Comparison of ENCODE assay signal across 26 cellular contexts in genomic region chr9:128360826-128361225, GRCh38. TPM values are rescaled to one million over a fixed set of nuclear protein-coding genes. Genes with fewer than 3 reads are reported as not detected.
A peak's percentile ranks its signal among the peaks of the same experiment; 100 is the strongest.
DNase-seq lines count a peak whose midpoint lies in the region; ATAC-seq, FAIRE-seq and TF ChIP-seq lines count a peak whose summit lies in the region.
"Had no signal": no experiment of that assay in that cellular context is flagged by ENCODE, and none has a peak within 500 bp of the region (broad histone marks: within the 10 kb centered on the region; RNA-seq: fewer than 3 reads in every experiment).

No MANE protein-coding gene starts in this region.

- H3K4me2 ChIP-seq in OCI-LY7 (ENCODE audit: low read length) (no peak overlapping the region), K562 (ENCODE audit: insufficient read depth, low read length) (no peak overlapping the region), mesenchymal stem cell (ENCODE audit: low read length, poor library complexity, severe bottlenecking) (no peak overlapping the region)

- H3K9ac ChIP-seq in K562 (ENCODE audit: insufficient read depth in 1 of 2, low read depth in 2 of 2, low read length in 2 of 2): peak overlapping the region in 1 of 2 experiments; percentile 59; a peak in 1 of 4 replicates
- H3K9ac ChIP-seq in mesenchymal stem cell (ENCODE audit: low read length): peak overlapping the region; percentile 62
- H3K9ac ChIP-seq: KMS-11 had no signal

- H3K27me3 ChIP-seq in K562 (ENCODE audit: control insufficient read depth in 2 of 2, insufficient read depth in 2 of 2, low read length in 2 of 2) (no peaks in the 10 kb centered on the region), mesenchymal stem cell (ENCODE audit: control insufficient read depth in 1 of 2, insufficient read depth in 1 of 2, low read length in 2 of 2) (no peaks in the 10 kb centered on the region)
- H3K27me3 ChIP-seq: cardiac muscle cell, heart right ventricle, MG63 had no signal

- no peak overlapping the region for H2AK5ac ChIP-seq in mesenchymal stem cell (ENCODE audit: low read length, severe bottlenecking)

- H3K27ac ChIP-seq in OCI-LY7 (ENCODE audit: low read depth, low read length, poor library complexity, severe bottlenecking): no peak overlapping the region
- H3K27ac ChIP-seq in K562 (ENCODE audit: extremely low read depth, low read depth, low read length): no peak overlapping the region
- no peak overlapping the region for H3K27ac ChIP-seq in mesenchymal stem cell (ENCODE audit: low read length, poor library complexity, severe bottlenecking)
- peak overlapping the region; percentile 97 for H3K27ac ChIP-seq in temporal lobe (ENCODE audit: low read depth, low read length)
- H3K27ac ChIP-seq: cardiac muscle cell, HL-60, KMS-11 had no signal

- H4K91ac ChIP-seq in mesenchymal stem cell (ENCODE audit: low read length): no peak overlapping the region

- H3K79me1 ChIP-seq in mesenchymal stem cell (replicated peaks; ENCODE audit: low read length, poor library complexity, severe bottlenecking): no peaks in the 10 kb centered on the region

- no peak overlapping the region for H4K8ac ChIP-seq in mesenchymal stem cell (ENCODE audit: low read length)

- H2AFZ ChIP-seq in OCI-LY7 (ENCODE audit: low read length) (no peak overlapping the region), K562 (ENCODE audit: low read depth, low read length) (no peak overlapping the region), mesenchymal stem cell (ENCODE audit: low read depth, low read length) (no peak overlapping the region)

- no peak overlapping the region for H2BK12ac ChIP-seq in mesenchymal stem cell (ENCODE audit: low read length in 2 of 2)

- TF ChIP-seq RAD21 in K562 (CRISPR knock-in tag; conservative IDR thresholded peaks at IDR 0.05 in 1 of 2, IDR thresholded peaks at IDR 0.05 in 1 of 2): no peak

- H3K9me1 ChIP-seq in K562 (ENCODE audit: control insufficient read depth, insufficient read depth, low read length): no peaks in the 10 kb centered on the region

- TF ChIP-seq POLR2A in K562 (conservative IDR thresholded peaks at IDR 0.05): no peak

- TF ChIP-seq CTCF in OCI-LY7 (conservative IDR thresholded peaks at IDR 0.05; ENCODE audit: low read length): no peak
- TF ChIP-seq CTCF in K562 (IDR thresholded peaks at IDR 0.05 in 2 of 3, conservative IDR thresholded peaks at IDR 0.05 in 1 of 3; ENCODE audit: insufficient read depth in 2 of 3, low read depth in 1 of 3, low read length in 3 of 3): no peak

- no peak for TF ChIP-seq EP300 in K562 (IDR thresholded peaks at IDR 0.05; ENCODE audit: low read length)

- 50% methylated on average over 1 of the region's 2 CpGs for WGBS in K562 (ENCODE audit: insufficient coverage, low coverage, missing lambda C conversion rate)
- 67% methylated on average over 1 of the region's 2 CpGs for WGBS in mesenchymal stem cell

- no peaks in the 10 kb centered on the region for H4K20me1 ChIP-seq in OCI-LY7 (ENCODE audit: insufficient read depth, low read length)
- H4K20me1 ChIP-seq in K562 (replicated peaks; ENCODE audit: control insufficient read depth, insufficient read depth, low read length): no peaks in the 10 kb centered on the region

- no peak overlapping the region for H2BK120ac ChIP-seq in mesenchymal stem cell (ENCODE audit: low read depth, low read length)

- intact Hi-C loops in OCI-LY7 (cut with micrococcal nuclease; ENCODE audit: unreplicated experiment): no loop called here
- intact Hi-C loops in K562 (cut with micrococcal nuclease): loop anchor here (10.0 kb wide), 1 partner anchor 194 kb away; the partner anchor contains the start of gene SPTAN1

- H3K23ac ChIP-seq in mesenchymal stem cell (ENCODE audit: low read length in 2 of 2): no peak overlapping the region

- no peak overlapping the region for H3K14ac ChIP-seq in mesenchymal stem cell (ENCODE audit: low read length in 2 of 2)

- POLR2A ChIA-PET in OCI-LY7 (lab: Charles Lee) (interaction anchor here (0.6 to 1.3 kb wide), 3 partner anchors 32 to 101 kb away, joined by 3 read pairs; no protein-coding TSS in a partner anchor), K562 (lab: Yijun Ruan, JAX) (interaction anchor here (0.6 to 2.8 kb wide), 3 partner anchors 10 to 71 kb away, joined by 3 to 11 read pairs (median 3); partner anchors contain the start of gene URM1)

- H3K79me2 ChIP-seq in OCI-LY7 (ENCODE audit: insufficient read depth, low read depth, low read length): no peaks in the 10 kb centered on the region
- no peaks in the 10 kb centered on the region for H3K79me2 ChIP-seq in K562 (ENCODE audit: control insufficient read depth, insufficient read depth, low read length)

- H3K36me3 ChIP-seq in OCI-LY7 (ENCODE audit: insufficient read depth, low read length) (peaks cover 5% of the 10 kb centered on the region; the same call in 1 of the 2 replicates), K562 (ENCODE audit: control insufficient read depth, insufficient read depth, low read length) (peaks cover 11% of the 10 kb centered on the region; the same call in 1 of the 3 replicates), mesenchymal stem cell (ENCODE audit: control insufficient read depth in 1 of 2, insufficient read depth in 2 of 2, low read depth in 1 of 2, low read length in 2 of 2) (peaks cover 11 to 29% of the 10 kb centered on the region in 2 experiments)
- H3K36me3 ChIP-seq: cardiac muscle cell, MG63 had no signal

- H3K4ac ChIP-seq in mesenchymal stem cell (ENCODE audit: low read depth in 1 of 2, low read length in 2 of 2): no peak overlapping the region

- H2BK15ac ChIP-seq in mesenchymal stem cell (ENCODE audit: low read depth, poor library complexity, severe bottlenecking): no peak overlapping the region

- H2BK5ac ChIP-seq in mesenchymal stem cell (ENCODE audit: low read depth, low read length, poor library complexity, severe bottlenecking): no peak overlapping the region

- H3K4me1 ChIP-seq in OCI-LY7 (ENCODE audit: insufficient read depth, low read length, poor library complexity, severe bottlenecking): no peaks in the 10 kb centered on the region
- H3K4me1 ChIP-seq in K562 (replicated peaks in 1 of 2; ENCODE audit: control insufficient read depth in 2 of 2, insufficient read depth in 2 of 2, low read length in 2 of 2): peaks cover 15 to 48% of the 10 kb centered on the region in 2 experiments; a peak in 4 of 5 replicates
- peaks cover 17% of the 10 kb centered on the region for H3K4me1 ChIP-seq in mesenchymal stem cell (ENCODE audit: control insufficient read depth, insufficient read depth, low read depth, low read length)

- H3K4me3 ChIP-seq in OCI-LY7 (ENCODE audit: low read depth, low read length, poor library complexity, severe bottlenecking): no peak overlapping the region
- no peak overlapping the region for H3K4me3 ChIP-seq in K562
- H3K4me3 ChIP-seq in mesenchymal stem cell (ENCODE audit: insufficient read depth in 1 of 2, low read depth in 1 of 2, low read length in 2 of 2): no peak overlapping the region
- H3K4me3 ChIP-seq: cardiac muscle cell, coronary artery, GM23248, MG63, psoas muscle had no signal

- DNase-seq in OCI-LY7 (ENCODE audit: low spot score): no peak
- peak; percentile 51 to 82 (median 66) for DNase-seq in K562 (ENCODE audit: extremely low read depth in 1 of 4, low spot score in 3 of 4)
- DNase-seq in mesenchymal stem cell: no peak
- no peak for DNase-seq in NCI-H187 treated with DMSO at 0.1 percent for 48 hours (lab: John Stamatoyannopoulos, UW)
- DNase-seq: activated CD4-positive, CD25-positive, alpha-beta regulatory T cell treated with anti-CD3 and anti-CD28 coated beads, Interleukin-2, amount 50 U/mL, for 72 hours; activated CD8-positive, alpha-beta T cell treated with anti-CD3 and anti-CD28 coated beads for 36 hours; DND-41; GF-D8; heart right ventricle; left ventricle myocardium inferior; midbrain; naive thymus-derived CD4-positive, alpha-beta T cell; NCI-H2029 treated with DMSO at 0.1 percent for 48 hours; psoas muscle; stimulated activated CD4-positive, alpha-beta T cell treated with anti-CD3 and anti-CD28 coated beads, Interleukin-4, amount 100 ng/mL, for 24 hours had no signal

- in situ Hi-C loops in K562 (cut with MboI): loop anchor here (25.0 kb wide), 1 partner anchor 599 kb away; no protein-coding TSS in a partner anchor

- BruUV-seq in OCI-LY7 (replicated peaks; lab: Mats Ljungman, UMichigan) (TSS peak; percentile 36), K562 (replicated peaks; lab: Mats Ljungman, UMichigan) (no TSS peak)

- no peaks in the 10 kb centered on the region for H3K9me2 ChIP-seq in OCI-LY7 (ENCODE audit: insufficient read depth, low read length)

- CTCF ChIA-PET in OCI-LY7 (lab: Charles Lee; ENCODE audit: unreplicated experiment) (interaction anchor here (0.6 kb wide), 3 partner anchors 44 to 808 kb away, joined by 4 to 11 read pairs (median 4); no protein-coding TSS in a partner anchor), K562 (lab: Yijun Ruan, JAX; ENCODE audit: low intra/inter-chr PET ratio) (interaction anchor here (1.2 to 4.6 kb wide), 2 partner anchors 52 to 78 kb away, joined by 3 to 37 read pairs; no protein-coding TSS in a partner anchor)

- H3K9me3 ChIP-seq in OCI-LY7 (ENCODE audit: low read length) (no peaks in the 10 kb centered on the region), K562 (replicated peaks; ENCODE audit: control insufficient read depth, insufficient read depth, low read depth, low read length) (no peaks in the 10 kb centered on the region), mesenchymal stem cell (ENCODE audit: control insufficient read depth, low read length) (no peaks in the 10 kb centered on the region)
- H3K9me3 ChIP-seq: heart right ventricle, left ventricle myocardium inferior, MG63, psoas muscle had no signal

- H3K18ac ChIP-seq in mesenchymal stem cell (ENCODE audit: low read depth in 1 of 2, low read length in 2 of 2): no peak overlapping the region

- ATAC-seq in K562 (peak; percentile 3; the same call in 1 of the 3 replicates), GM19395 (IDR thresholded peaks at IDR 0.05; ENCODE audit: unreplicated experiment) (no peak)
- ATAC-seq in activated CD4-positive, CD25-positive, alpha-beta regulatory T cell treated with anti-CD3 and anti-CD28 coated beads, Interleukin-2, amount 50 U/mL, for 24 hours: no peak
- ATAC-seq: activated CD8-positive, alpha-beta T cell treated with anti-CD3 and anti-CD28 coated beads for 36 hours; naive thymus-derived CD4-positive, alpha-beta T cell had no signal

- FAIRE-seq in K562 (lab: Jason Lieb, UNC): no peak
- FAIRE-seq: keratinocyte, TTC549 had no signal

RNA-seq across cellular contexts. Expression of gene URM1, which starts 10.3 kb away (rescaled TPM):
- 42.3 and 58.5 TPM in 2 replicates for total RNA-seq in OCI-LY7 (2014; rRNA removed; shearing (Covaris generic))
- 51.8 and 60.8 TPM in 2 replicates for total RNA-seq in OCI-LY7 (2022)
- 21.1 and 48.4 TPM in 2 replicates for total RNA-seq in K562 (2011; cell fraction: chromatin; rRNA removed; ENCODE audit: low replicate concordance)
- 27.8 and 30.0 TPM in 2 replicates for total RNA-seq in K562 (2011; cell fraction: nucleolus; rRNA removed)
- total RNA-seq in K562 (2011; cell fraction: nucleoplasm; rRNA removed): 33.7 and 46.3 TPM in 2 replicates
- total RNA-seq in K562 (2014; rRNA removed): 53.3 and 68.0 TPM in 2 replicates
- total RNA-seq in K562 (2014; rRNA removed; fragmentation: Illumina TruSeq; extraction: Trizol): 25.4 and 35.7 TPM in 2 replicates
- total RNA-seq in K562 (2015; rRNA removed; fragmentation: Illumina TruSeq; extraction: Trizol): 33.7 and 37.3 TPM in 2 replicates
- total RNA-seq in K562 (2021): 82.0 and 83.8 TPM in 2 replicates
- polyA plus RNA-seq in K562 (2011; rRNA removed): 57.0 and 74.4 TPM in 2 replicates
- polyA plus RNA-seq in K562 (2011; cell fraction: cytosol; rRNA removed): 67.6 and 87.3 TPM in 2 replicates
- 57.5 and 83.7 TPM in 2 replicates for polyA plus RNA-seq in K562 (2011; cell fraction: nucleus; rRNA removed)
- 87.7 and 104 TPM in 2 replicates for polyA plus RNA-seq in K562 (2012)
- 88.9 and 90.6 TPM in 2 replicates for polyA plus RNA-seq in K562 (2014; fragmentation: Illumina TruSeq; extraction: Trizol)
- 10 to 100 TPM; 10.1 to 24.7 TPM for polyA plus RNA-seq in K562 (2014; fragmentation: Nextera tagmentation; extraction: Ambion mirVana)
- polyA plus RNA-seq in K562 (2014; rRNA removed): 72.1 and 81.3 TPM in 2 replicates
- polyA minus RNA-seq in K562 (2011; rRNA and poly(A)+ RNA removed): 19.9 and 27.1 TPM in 2 replicates
- 25.8 and 28.1 TPM in 2 replicates for polyA minus RNA-seq in K562 (2011; cell fraction: cytosol; rRNA and poly(A)+ RNA removed)
- 8.9 and 11.1 TPM in 2 replicates for polyA minus RNA-seq in K562 (2011; cell fraction: nucleus; rRNA and poly(A)+ RNA removed)
- polyA plus RNA-seq in mesenchymal stem cell (2013, experiment 1 of 2): 59.4 TPM
- 59.8 TPM for polyA plus RNA-seq in mesenchymal stem cell (2013, experiment 2 of 2)
- 15.2 TPM for total RNA-seq in temporal lobe

RNA-seq across cellular contexts. Expression of gene SLC27A4, which starts 20.5 kb away (rescaled TPM):
- total RNA-seq in OCI-LY7 (2014; rRNA removed; shearing (Covaris generic)): 12.3 and 14.2 TPM in 2 replicates
- total RNA-seq in OCI-LY7 (2022) (13.0 and 16.0 TPM in 2 replicates), K562 (2014; rRNA removed) (22.6 and 36.7 TPM in 2 replicates), K562 (2014; rRNA removed; fragmentation: Illumina TruSeq; extraction: Trizol) (6.1 and 8.1 TPM in 2 replicates), K562 (2015; rRNA removed; fragmentation: Illumina TruSeq; extraction: Trizol) (14.0 TPM in 2 replicates), K562 (2021) (31.6 and 35.7 TPM in 2 replicates), temporal lobe (17.0 TPM)
- total RNA-seq in K562 (2011; cell fraction: chromatin; rRNA removed; ENCODE audit: low replicate concordance): 17.5 and 64.2 TPM in 2 replicates
- 92.4 and 92.8 TPM in 2 replicates for total RNA-seq in K562 (2011; cell fraction: nucleolus; rRNA removed)
- 47.7 and 49.9 TPM in 2 replicates for total RNA-seq in K562 (2011; cell fraction: nucleoplasm; rRNA removed)
- polyA plus RNA-seq in K562 (2011; rRNA removed) (7.9 and 9.1 TPM in 2 replicates), K562 (2014; fragmentation: Illumina TruSeq; extraction: Trizol) (16.1 and 22.7 TPM in 2 replicates), K562 (2014; fragmentation: Nextera tagmentation; extraction: Ambion mirVana) (under 1 TPM; 0.25 to 0.92 TPM), K562 (2014; rRNA removed) (16.0 and 18.1 TPM in 2 replicates)
- 7.6 and 19.7 TPM in 2 replicates for polyA plus RNA-seq in K562 (2011; cell fraction: cytosol; rRNA removed)
- polyA plus RNA-seq in K562 (2011; cell fraction: nucleus; rRNA removed): 19.2 and 31.8 TPM in 2 replicates
- polyA plus RNA-seq in K562 (2012): 16.1 and 21.6 TPM in 2 replicates
- polyA minus RNA-seq in K562 (2011; rRNA and poly(A)+ RNA removed): 6.0 and 10.4 TPM in 2 replicates
- 14.8 and 16.7 TPM in 2 replicates for polyA minus RNA-seq in K562 (2011; cell fraction: cytosol; rRNA and poly(A)+ RNA removed)
- 8.0 and 9.6 TPM in 2 replicates for polyA minus RNA-seq in K562 (2011; cell fraction: nucleus; rRNA and poly(A)+ RNA removed)
- polyA plus RNA-seq in mesenchymal stem cell (2013, experiment 1 of 2): 18.4 TPM
- polyA plus RNA-seq in mesenchymal stem cell (2013, experiment 2 of 2): 18.7 TPM

RNA-seq across cellular contexts. Expression of gene COQ4, which starts 38.2 kb away (rescaled TPM):
- 42.4 and 53.4 TPM in 2 replicates for total RNA-seq in OCI-LY7 (2014; rRNA removed; shearing (Covaris generic))
- total RNA-seq in OCI-LY7 (2022) (49.4 and 55.8 TPM in 2 replicates), K562 (2014; rRNA removed) (104 and 150 TPM in 2 replicates), K562 (2014; rRNA removed; fragmentation: Illumina TruSeq; extraction: Trizol) (44.3 and 48.5 TPM in 2 replicates), K562 (2015; rRNA removed; fragmentation: Illumina TruSeq; extraction: Trizol) (66.2 and 67.2 TPM in 2 replicates), K562 (2021) (102 and 107 TPM in 2 replicates), temporal lobe (10.3 TPM)
- 241 and 561 TPM in 2 replicates for total RNA-seq in K562 (2011; cell fraction: chromatin; rRNA removed; ENCODE audit: low replicate concordance)
- total RNA-seq in K562 (2011; cell fraction: nucleolus; rRNA removed): 334 and 386 TPM in 2 replicates
- total RNA-seq in K562 (2011; cell fraction: nucleoplasm; rRNA removed): 352 and 440 TPM in 2 replicates
- polyA plus RNA-seq in K562 (2011; rRNA removed) (113 and 117 TPM in 2 replicates), K562 (2014; fragmentation: Illumina TruSeq; extraction: Trizol) (58.3 and 90.4 TPM in 2 replicates), K562 (2014; fragmentation: Nextera tagmentation; extraction: Ambion mirVana) (10 to 100 TPM in 1 of 2 experiments, 1 to 10 TPM in 1; 9.1 to 11.3 TPM), K562 (2014; rRNA removed) (135 and 140 TPM in 2 replicates)
- polyA plus RNA-seq in K562 (2011; cell fraction: cytosol; rRNA removed): 145 and 208 TPM in 2 replicates
- 338 and 468 TPM in 2 replicates for polyA plus RNA-seq in K562 (2011; cell fraction: nucleus; rRNA removed)
- polyA plus RNA-seq in K562 (2012): 113 and 151 TPM in 2 replicates
- polyA minus RNA-seq in K562 (2011; rRNA and poly(A)+ RNA removed): 65.9 and 102 TPM in 2 replicates
- 42.5 and 67.8 TPM in 2 replicates for polyA minus RNA-seq in K562 (2011; cell fraction: cytosol; rRNA and poly(A)+ RNA removed)
- 110 and 139 TPM in 2 replicates for polyA minus RNA-seq in K562 (2011; cell fraction: nucleus; rRNA and poly(A)+ RNA removed)
- 41.5 TPM for polyA plus RNA-seq in mesenchymal stem cell (2013, experiment 1 of 2)
- polyA plus RNA-seq in mesenchymal stem cell (2013, experiment 2 of 2): 41.8 TPM

RNA-seq across cellular contexts. Expression of gene TRUB2, which starts 38.6 kb away (rescaled TPM):
- total RNA-seq in OCI-LY7 (2014; rRNA removed; shearing (Covaris generic)): 29.7 and 31.3 TPM in 2 replicates
- 22.9 and 30.3 TPM in 2 replicates for total RNA-seq in OCI-LY7 (2022)
- 35.5 and 103 TPM in 2 replicates for total RNA-seq in K562 (2011; cell fraction: chromatin; rRNA removed; ENCODE audit: low replicate concordance)
- 64.2 and 80.4 TPM in 2 replicates for total RNA-seq in K562 (2011; cell fraction: nucleolus; rRNA removed)
- total RNA-seq in K562 (2011; cell fraction: nucleoplasm; rRNA removed): 48.8 and 49.1 TPM in 2 replicates
- 46.0 and 90.9 TPM in 2 replicates for total RNA-seq in K562 (2014; rRNA removed)
- total RNA-seq in K562 (2014; rRNA removed; fragmentation: Illumina TruSeq; extraction: Trizol): 43.0 and 63.0 TPM in 2 replicates
- total RNA-seq in K562 (2015; rRNA removed; fragmentation: Illumina TruSeq; extraction: Trizol): 72.7 and 74.7 TPM in 2 replicates
- 91.3 and 104 TPM in 2 replicates for total RNA-seq in K562 (2021)
- polyA plus RNA-seq in K562 (2011; rRNA removed): 64.4 and 79.2 TPM in 2 replicates
- polyA plus RNA-seq in K562 (2011; cell fraction: cytosol; rRNA removed): 56.0 and 75.1 TPM in 2 replicates
- 31.6 and 47.8 TPM in 2 replicates for polyA plus RNA-seq in K562 (2011; cell fraction: nucleus; rRNA removed)
- polyA plus RNA-seq in K562 (2012): 64.7 and 97.4 TPM in 2 replicates
- polyA plus RNA-seq in K562 (2014; fragmentation: Illumina TruSeq; extraction: Trizol): 110 and 117 TPM in 2 replicates
- polyA plus RNA-seq in K562 (2014; fragmentation: Nextera tagmentation; extraction: Ambion mirVana): 10 to 100 TPM in 1 of 2 experiments, 1 to 10 TPM in 1; 9.3 to 24.2 TPM
- 56.7 and 89.1 TPM in 2 replicates for polyA plus RNA-seq in K562 (2014; rRNA removed)
- 43.1 and 50.2 TPM in 2 replicates for polyA minus RNA-seq in K562 (2011; rRNA and poly(A)+ RNA removed)
- 49.8 and 67.6 TPM in 2 replicates for polyA minus RNA-seq in K562 (2011; cell fraction: cytosol; rRNA and poly(A)+ RNA removed)
- 19.1 and 26.8 TPM in 2 replicates for polyA minus RNA-seq in K562 (2011; cell fraction: nucleus; rRNA and poly(A)+ RNA removed)
- polyA plus RNA-seq in mesenchymal stem cell (2013, experiment 1 of 2): 17.2 TPM
- polyA plus RNA-seq in mesenchymal stem cell (2013, experiment 2 of 2): 15.7 TPM
- total RNA-seq in temporal lobe: 14.0 TPM

RNA-seq across cellular contexts. Expression of gene CERCAM, which starts 59.8 kb away (rescaled TPM):
- 3.0 and 3.5 TPM in 2 replicates for total RNA-seq in OCI-LY7 (2014; rRNA removed; shearing (Covaris generic))
- total RNA-seq in OCI-LY7 (2022): 2.7 and 3.1 TPM in 2 replicates
- total RNA-seq in K562 (2011; cell fraction: chromatin; rRNA removed; ENCODE audit: low replicate concordance): 27.2 and 83.8 TPM in 2 replicates
- total RNA-seq in K562 (2011; cell fraction: nucleolus; rRNA removed): 70.3 and 82.2 TPM in 2 replicates
- 35.6 and 47.3 TPM in 2 replicates for total RNA-seq in K562 (2011; cell fraction: nucleoplasm; rRNA removed)
- total RNA-seq in K562 (2014; rRNA removed): 18.0 and 20.6 TPM in 2 replicates
- 4.2 and 5.0 TPM in 2 replicates for total RNA-seq in K562 (2014; rRNA removed; fragmentation: Illumina TruSeq; extraction: Trizol)
- total RNA-seq in K562 (2015; rRNA removed; fragmentation: Illumina TruSeq; extraction: Trizol): 18.3 and 19.0 TPM in 2 replicates
- total RNA-seq in K562 (2021): 22.2 and 24.0 TPM in 2 replicates
- polyA plus RNA-seq in K562 (2011; rRNA removed): 18.8 and 39.4 TPM in 2 replicates
- 55.2 and 92.4 TPM in 2 replicates for polyA plus RNA-seq in K562 (2011; cell fraction: cytosol; rRNA removed)
- polyA plus RNA-seq in K562 (2011; cell fraction: nucleus; rRNA removed): 56.0 and 58.6 TPM in 2 replicates
- polyA plus RNA-seq in K562 (2012): 25.6 and 35.2 TPM in 2 replicates
- 10.5 and 14.0 TPM in 2 replicates for polyA plus RNA-seq in K562 (2014; fragmentation: Illumina TruSeq; extraction: Trizol)
- 1 to 10 TPM in 1 of 2 experiments, under 1 TPM in 1; 0.75 to 1.3 TPM for polyA plus RNA-seq in K562 (2014; fragmentation: Nextera tagmentation; extraction: Ambion mirVana)
- 21.9 and 26.4 TPM in 2 replicates for polyA plus RNA-seq in K562 (2014; rRNA removed)
- 10.7 and 11.9 TPM in 2 replicates for polyA minus RNA-seq in K562 (2011; rRNA and poly(A)+ RNA removed)
- 15.5 and 37.0 TPM in 2 replicates for polyA minus RNA-seq in K562 (2011; cell fraction: cytosol; rRNA and poly(A)+ RNA removed)
- polyA minus RNA-seq in K562 (2011; cell fraction: nucleus; rRNA and poly(A)+ RNA removed): 16.7 and 23.5 TPM in 2 replicates
- 96.2 TPM for polyA plus RNA-seq in mesenchymal stem cell (2013, experiment 1 of 2)
- polyA plus RNA-seq in mesenchymal stem cell (2013, experiment 2 of 2): 100 TPM
- total RNA-seq in temporal lobe: 16.0 TPM

Comparison
In these comparisons a context has a peak if more than half of its experiments do, and no peak if none do; other contexts are left out.
1. DNase-seq: peak in K562 (4 of 4); none in OCI-LY7 (single experiment), mesenchymal stem cell (single experiment) and NCI-H187 treated with DMSO at 0.1 percent for 48 hours (single experiment).